9 cellular contexts compared by ENCODE assay signal in the genomic region with DNA sequence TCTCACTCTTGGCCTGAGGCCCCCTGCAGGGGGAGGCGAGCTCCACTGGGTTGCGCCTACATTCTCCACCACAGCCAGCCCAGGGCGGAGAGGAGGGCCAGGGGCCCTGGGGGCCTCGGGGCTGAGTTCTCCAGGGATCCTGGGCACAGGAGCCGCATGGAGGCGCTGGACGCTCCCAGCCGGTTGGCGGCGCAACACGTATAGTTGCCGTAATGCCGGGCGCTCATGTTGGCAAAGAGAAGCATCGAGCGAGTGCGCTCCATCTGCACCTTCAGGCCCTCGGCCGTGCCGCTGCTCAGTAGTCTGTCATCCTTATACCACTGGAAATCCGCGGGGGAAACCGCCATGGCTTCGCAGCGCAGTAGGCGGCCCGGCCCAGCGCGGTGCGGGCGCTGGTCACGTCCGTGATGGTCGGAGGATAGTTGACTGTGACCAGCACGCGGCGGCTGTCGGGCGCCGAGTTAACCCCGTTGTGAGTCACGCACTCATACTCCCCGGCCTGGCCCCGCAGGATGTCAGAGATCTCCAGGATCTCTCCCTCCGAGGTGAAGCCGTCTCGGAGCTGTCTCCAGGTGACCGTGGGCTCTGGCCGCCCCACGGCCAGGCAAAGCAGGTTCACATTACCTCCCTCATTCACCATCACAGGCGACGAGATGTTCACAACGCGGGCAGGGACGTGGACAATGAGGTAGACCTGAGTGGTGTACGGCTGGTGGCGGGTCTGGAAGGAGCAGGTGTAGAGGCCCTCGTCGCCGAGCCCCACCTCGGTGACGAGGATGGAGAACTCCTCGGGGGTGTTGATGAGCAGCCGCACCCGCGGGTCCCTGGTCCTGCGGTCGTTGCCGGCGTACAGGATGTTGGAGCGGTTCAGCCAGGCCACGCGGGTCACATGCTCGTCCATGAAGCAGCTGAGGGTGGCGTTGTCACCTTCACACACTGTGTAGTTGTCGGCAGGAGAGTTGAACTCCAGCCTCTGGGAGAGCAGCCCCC. TPM values are rescaled to one million over a fixed set of nuclear protein-coding genes. Genes with fewer than 3 reads are reported as not detected.
DNase-seq lines count a peak whose midpoint lies in the region; ATAC-seq and TF ChIP-seq lines count a peak whose summit lies in the region.
"Not testable (repeated sequence)": the region's sequence is repeated elsewhere in the genome, so short reads cannot be mapped to it uniquely, and the experiment has no call there.
"Had no signal": no experiment of that assay in that cellular context is flagged by ENCODE, and none has a peak within 500 bp of the region (broad histone marks: within the 10 kb centered on the region; RNA-seq: fewer than 3 reads in every experiment).

No MANE protein-coding gene starts in this region.

- not testable (repeated sequence) for H3K9me3 ChIP-seq in liver (ENCODE audit: control insufficient read depth in 4 of 4, low read length in 3 of 4); subcutaneous abdominal adipose tissue (ENCODE audit: control insufficient read depth in 5 of 5, low read length in 5 of 5)

- not testable (repeated sequence) for H3K27ac ChIP-seq in liver (ENCODE audit: low read depth in 1 of 2, low read length in 2 of 2); subcutaneous abdominal adipose tissue (ENCODE audit: low read depth, low read length)

- peak; percentile 68 for ATAC-seq in esophagus mucosa

- H3K36me3 ChIP-seq in liver (ENCODE audit: control insufficient read depth in 4 of 4, insufficient read depth in 3 of 4, low read depth in 1 of 4, low read length in 3 of 4); subcutaneous abdominal adipose tissue (ENCODE audit: control insufficient read depth in 5 of 5, insufficient read depth in 5 of 5, low read length in 5 of 5): not testable (repeated sequence)

- not testable (repeated sequence) for TF ChIP-seq RAD21 in liver (IDR thresholded peaks at IDR 0.05)

- H3K27me3 ChIP-seq in liver (ENCODE audit: control insufficient read depth in 4 of 4, insufficient read depth in 4 of 4, low read length in 3 of 4); subcutaneous abdominal adipose tissue (ENCODE audit: control insufficient read depth in 5 of 5, insufficient read depth in 4 of 5, low read length in 5 of 5): not testable (repeated sequence)

- H3K27ac Mint-ChIP-seq in activated naive CD8-positive, alpha-beta T cell treated with anti-CD3 and anti-CD28 coated beads for 36 hours, result peak overlapping the region; percentile 48

- H3K36me3 Mint-ChIP-seq in activated naive CD8-positive, alpha-beta T cell treated with anti-CD3 and anti-CD28 coated beads for 36 hours, result peaks cover 14% of the 10 kb centered on the region

- DNase-seq in DMS 273 (lab: John Stamatoyannopoulos, UW; ENCODE audit: unreplicated experiment), result peak; percentile 79
- peak; percentile 59 to 75 for DNase-seq in NCI-H187 (lab: John Stamatoyannopoulos, UW)
- peak; percentile 18 to 33 for DNase-seq in activated CD4-positive, alpha-beta T cell treated with anti-CD3 and anti-CD28 coated beads for 4 hours
- peak; percentile 31 for DNase-seq in activated naive CD8-positive, alpha-beta T cell treated with anti-CD3 and anti-CD28 coated beads for 36 hours
- not testable (repeated sequence) for DNase-seq in skeletal muscle cell (ENCODE audit: low read depth)

- peak overlapping the region in 2 of 3 donors; percentile 28 to 40 for H3K4me3 ChIP-seq in liver (ENCODE audit: low read depth in 1 of 3, low read length in 3 of 3)
- peak overlapping the region; percentile 40 for H3K4me3 ChIP-seq in skeletal muscle cell (ENCODE audit: low read depth, low read length)
- H3K4me3 ChIP-seq in subcutaneous abdominal adipose tissue (ENCODE audit: low read depth in 1 of 5, low read length in 5 of 5), result peak overlapping the region in 4 of 5 donors; percentile 62 to 73 (median 66)

- H3K9ac ChIP-seq in liver (ENCODE audit: low read depth in 1 of 2, low read length in 2 of 2), result not testable (repeated sequence)
- peak overlapping the region in 2 of 5 donors; percentile 56 for H3K9ac ChIP-seq in subcutaneous abdominal adipose tissue (ENCODE audit: low read length in 5 of 5)

- H3K4me1 Mint-ChIP-seq in activated naive CD8-positive, alpha-beta T cell treated with anti-CD3 and anti-CD28 coated beads for 36 hours, result not testable (repeated sequence)

- H3K4me1 ChIP-seq in liver (ENCODE audit: control insufficient read depth in 4 of 4, insufficient read depth in 4 of 4, low read length in 3 of 4), result not testable (repeated sequence)
- H3K4me1 ChIP-seq in subcutaneous abdominal adipose tissue (ENCODE audit: control insufficient read depth in 5 of 5, insufficient read depth in 5 of 5, low read length in 5 of 5), result peaks cover 0 to 15% (median 11%) of the 10 kb centered on the region in 5 donors

- H3K4me3 Mint-ChIP-seq in activated naive CD8-positive, alpha-beta T cell treated with anti-CD3 and anti-CD28 coated beads for 36 hours, result peak overlapping the region; percentile 79

- H3K9me3 Mint-ChIP-seq in activated naive CD8-positive, alpha-beta T cell treated with anti-CD3 and anti-CD28 coated beads for 36 hours, result not testable (repeated sequence)

- not testable (repeated sequence) for TF ChIP-seq CTCF in liver (IDR thresholded peaks at IDR 0.05; ENCODE audit: low read depth, low read length, missing input control)

- H3K27me3 Mint-ChIP-seq in activated naive CD8-positive, alpha-beta T cell treated with anti-CD3 and anti-CD28 coated beads for 36 hours, result peaks cover 26% of the 10 kb centered on the region

- WGBS in liver, result 7% methylated on average over 76 of the region's 76 CpGs

RNA-seq across cellular contexts. Expression of a gene that starts 6.8 kb away (rescaled TPM):
- total RNA-seq in activated naive CD8-positive, alpha-beta T cell treated with anti-CD3 and anti-CD28 coated beads for 36 hours, result 1 to 10 TPM; 7.7 to 8.8 TPM
- total RNA-seq in esophagus mucosa (4.9 TPM), liver (10 to 100 TPM in 1 of 2 donors, 1 to 10 TPM in 1; 6.4 to 20.8 TPM)
- 1 to 10 TPM; 3.8 to 4.5 TPM for polyA plus RNA-seq in liver
- total RNA-seq: H7 had no signal
